ENCODE assay signal across 21 cellular contexts in the genomic region with DNA sequence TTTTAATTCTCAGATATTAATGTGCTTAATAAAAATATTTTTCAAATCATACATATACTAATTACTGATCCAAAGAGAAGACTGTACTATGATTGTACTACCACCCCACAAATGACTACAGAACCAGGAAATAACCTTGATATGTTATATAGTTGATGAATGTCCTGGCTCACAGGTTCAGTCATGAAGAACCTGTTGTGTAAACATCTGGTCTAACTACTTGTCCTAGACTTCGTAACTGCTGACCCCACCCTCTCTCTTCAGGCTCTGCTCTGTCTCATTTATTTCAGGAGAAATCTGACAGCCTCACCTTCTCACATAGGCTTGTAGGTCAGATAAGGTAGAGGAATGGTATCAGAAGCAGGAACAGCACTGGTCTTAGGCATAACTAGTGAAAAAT. TPM values are rescaled to one million over a fixed set of nuclear protein-coding genes. Genes with fewer than 3 reads are reported as not detected.
DNase-seq lines count a peak whose midpoint lies in the region; ATAC-seq, FAIRE-seq and TF ChIP-seq lines count a peak whose summit lies in the region.
"Had no signal": no experiment of that assay in that cellular context is flagged by ENCODE, and none has a peak within 500 bp of the region (broad histone marks: within the 10 kb centered on the region; RNA-seq: fewer than 3 reads in every experiment).

No MANE protein-coding gene starts in this region.

- H3K27ac ChIP-seq in keratinocyte (ENCODE audit: control insufficient read depth, insufficient read depth, low read length) (no peak overlapping the region), transverse colon (peak overlapping the region; percentile 67 to 81 (median 74))
- H3K27ac ChIP-seq: A549, heart left ventricle, right atrium auricular region, uterus had no signal

- no peaks in the 10 kb centered on the region for H3K9me3 ChIP-seq in keratinocyte (ENCODE audit: control insufficient read depth, low read depth, low read length)
- no peaks in the 10 kb centered on the region for H3K9me3 ChIP-seq in transverse colon
- H3K9me3 ChIP-seq: A549, BE2C, heart left ventricle, right atrium auricular region, uterus had no signal

- H3K4me3 ChIP-seq in keratinocyte (ENCODE audit: control insufficient read depth in 2 of 3, extremely low read depth in 1 of 3, insufficient read depth in 2 of 3, low read depth in 1 of 3, low read length in 3 of 3) = peak overlapping the region in 1 of 3 experiments; percentile 16
- H3K4me3 ChIP-seq in transverse colon = no peak overlapping the region
- H3K4me3 ChIP-seq: A549, heart left ventricle, right atrium auricular region, uterus had no signal

- FAIRE-seq in keratinocyte (lab: Jason Lieb, UNC) = peak; percentile 78
- FAIRE-seq: A549 had no signal

- dilution Hi-C loops in keratinocyte (cut with MboI; ENCODE audit: extremely low pct_ligation_motif_present, low sequenced_read_pairs) = no loop called here

- no peak overlapping the region for H3K9ac ChIP-seq in keratinocyte (ENCODE audit: control insufficient read depth, extremely low read depth, insufficient read depth, low read length)

- H4K20me1 ChIP-seq in keratinocyte (ENCODE audit: control insufficient read depth, extremely low read depth, insufficient read depth, low read length) = no peaks in the 10 kb centered on the region

- no peak for TF ChIP-seq EP300 in transverse colon (IDR thresholded peaks at IDR 0.05; ENCODE audit: low read depth)

- WGBS in transverse colon (ENCODE audit: low coverage in 1 of 2), 2 donors = 0 to 25% methylated on average over 1 of the region's 1 CpG

- no peaks in the 10 kb centered on the region for H3K9me1 ChIP-seq in keratinocyte (ENCODE audit: control insufficient read depth, extremely low read depth, insufficient read depth, low read length)

- no peak for ATAC-seq in HG02759 (IDR thresholded peaks at IDR 0.05; ENCODE audit: unreplicated experiment)
- ATAC-seq: A549; activated T-cell treated with anti-CD3 and anti-CD28 coated beads, Interleukin-2, amount 50 U/mL, for 72 hours; heart left ventricle had no signal

- intact Hi-C loops in transverse colon (cut with DNase I; ENCODE audit: low total_unique reads) = no loop called here

- in situ Hi-C loops in transverse colon (cut with MboI; ENCODE audit: low pct_ligation_motif_present in 1 of 4, low pct_unique_long_range_greater_than_20kb in 1 of 4, low sequenced_read_pairs in 3 of 4) = no loop called here

- H3K36me3 ChIP-seq in keratinocyte (ENCODE audit: control insufficient read depth in 2 of 2, extremely low read depth in 1 of 2, insufficient read depth in 2 of 2, low read length in 2 of 2) (no peaks in the 10 kb centered on the region), transverse colon (no peaks in the 10 kb centered on the region)
- H3K36me3 ChIP-seq: BE2C, heart left ventricle, right atrium auricular region, uterus had no signal

- no peaks in the 10 kb centered on the region for H3K79me2 ChIP-seq in keratinocyte (ENCODE audit: control insufficient read depth, insufficient read depth, low read length)

- TF ChIP-seq POLR2A in transverse colon (IDR thresholded peaks at IDR 0.05) = no peak

- DNase-seq in NCI-H526 (lab: John Stamatoyannopoulos, UW) (peak; percentile 8 to 16), NCI-H526 treated with DMSO at 0.1 percent for 48 hours (lab: John Stamatoyannopoulos, UW) (no peak), amniotic epithelial cell (ENCODE audit: low read depth) (peak; percentile 7), keratinocyte (ENCODE audit: low read depth, low spot score) (no peak), transverse colon (peak; percentile 36), superior temporal gyrus (ENCODE audit: extremely low spot score) (no peak)
- no peak for DNase-seq in activated CD4-positive, alpha-beta T cell treated with anti-CD3 and anti-CD28 coated beads, Interleukin-2, amount 50 U/mL, for 48 hours
- DNase-seq: activated T-cell treated with anti-CD3 and anti-CD28 coated beads, Interleukin-2, amount 50 U/mL, for 72 hours; BE2C; COR-L47; endodermal cell; heart left ventricle; naive B cell; NCI-H146; NCI-H2227 treated with DMSO at 0.1 percent for 48 hours; stimulated activated CD8-positive, alpha-beta memory T cell treated with anti-CD3 and anti-CD28 coated beads, Interleukin-4, amount 100 ng/mL, for 48 hours; uterus had no signal

- TF ChIP-seq CTCF in keratinocyte (optimal IDR thresholded peaks at IDR 0.05 in 1 of 3, IDR thresholded peaks at IDR 0.05 in 1 of 3, conservative IDR thresholded peaks at IDR 0.05 in 1 of 3; ENCODE audit: extremely low read depth in 1 of 3, insufficient read depth in 2 of 3, low read length in 3 of 3) (no peak), transverse colon (IDR thresholded peaks at IDR 0.05) (no peak)

- no peaks in the 10 kb centered on the region for H3K27me3 ChIP-seq in keratinocyte (ENCODE audit: control insufficient read depth, extremely low read depth, insufficient read depth, low read length)
- H3K27me3 ChIP-seq in transverse colon = no peaks in the 10 kb centered on the region
- H3K27me3 ChIP-seq: right atrium auricular region, uterus had no signal

- H3K4me2 ChIP-seq in keratinocyte (ENCODE audit: control insufficient read depth, extremely low read depth, insufficient read depth, low read depth, low read length) = peak overlapping the region; percentile 58
- H3K4me2 ChIP-seq: A549 had no signal

- peak overlapping the region; percentile 62 for H2AFZ ChIP-seq in keratinocyte (ENCODE audit: control insufficient read depth, low read length)

- peaks cover 29% of the 10 kb centered on the region for H3K4me1 ChIP-seq in keratinocyte (ENCODE audit: control insufficient read depth, extremely low read depth, insufficient read depth, low read length)
- peaks cover 9 to 47% (median 21%) of the 10 kb centered on the region in 4 donors for H3K4me1 ChIP-seq in transverse colon
- H3K4me1 ChIP-seq: A549, BE2C, right atrium auricular region, uterus had no signal

RNA-seq across cellular contexts. Expression of a gene that starts 14.7 kb away (rescaled TPM):
- polyA plus RNA-seq in keratinocyte = 649 to 1,138 TPM (median 1,068 TPM) in 3 replicates
- 3,044 TPM for polyA plus RNA-seq in keratinocyte (2011; ENCODE audit: low read depth)
- polyA plus RNA-seq in keratinocyte (2011; cell fraction: cytosol; rRNA removed) = 853 and 2,031 TPM in 2 replicates
- polyA plus RNA-seq in keratinocyte (2011; cell fraction: nucleus; rRNA removed) = 307 and 498 TPM in 2 replicates
- 803 and 3,003 TPM in 2 replicates for polyA plus RNA-seq in keratinocyte (2012; ENCODE audit: low replicate concordance)
- 3.0 to 75.4 TPM (median 41.6 TPM) in 3 replicates for polyA minus RNA-seq in keratinocyte
- polyA minus RNA-seq in keratinocyte (2011; cell fraction: cytosol; rRNA and poly(A)+ RNA removed) = 77.3 TPM
- polyA minus RNA-seq in keratinocyte (2011; cell fraction: nucleus; rRNA and poly(A)+ RNA removed) = 21.0 and 28.1 TPM in 2 replicates
- 1 to 10 TPM in 1 of 4 donors, not detected in 3; 1.4 TPM for total RNA-seq in transverse colon
- total RNA-seq: endodermal cell, G401 had no signal

Comparison
In these comparisons a context has a peak if more than half of its experiments do, and no peak if none do; other contexts are left out.
1. DNase-seq: peak in NCI-H526 (2 of 2), amniotic epithelial cell (single experiment) and transverse colon (single experiment); none in NCI-H526 treated with DMSO at 0.1 percent for 48 hours (single experiment), keratinocyte (single experiment), activated CD4-positive, alpha-beta T cell treated with anti-CD3 and anti-CD28 coated beads, Interleukin-2, amount 50 U/mL, for 48 hours (0 of 2) and superior temporal gyrus (single experiment).